In the genomic region with DNA sequence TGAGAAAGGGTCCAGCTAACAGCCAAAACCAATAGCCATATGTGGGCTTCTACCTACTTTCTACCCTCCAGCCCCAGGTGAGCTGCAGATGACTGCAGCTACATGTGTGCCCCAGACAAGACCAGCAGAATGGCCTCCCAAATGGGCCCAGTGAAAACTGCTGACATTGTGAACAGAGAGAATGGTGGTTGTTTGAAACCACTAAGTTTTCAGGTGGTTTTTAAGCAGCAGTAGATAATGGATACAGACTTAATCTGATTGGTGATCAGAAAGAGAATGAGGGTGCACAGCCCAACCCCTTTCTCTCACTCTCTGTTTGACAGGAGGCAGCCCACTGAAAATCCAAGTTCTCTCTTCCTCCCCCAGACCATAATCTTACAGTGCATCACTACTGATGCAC, we compare ENCODE assay signal across 12 cellular contexts.
DNase-seq lines count a peak whose midpoint lies in the region; ATAC-seq lines count a peak whose summit lies in the region.
"Had no signal": no experiment of that assay in that cellular context is flagged by ENCODE, and none has a peak within 500 bp of the region (broad histone marks: within the 10 kb centered on the region; RNA-seq: fewer than 3 reads in every experiment).

No MANE protein-coding gene starts in this region.

- H3K27ac Mint-ChIP-seq in central memory CD8-positive, alpha-beta T cell (ENCODE audit: low read depth), result no peak overlapping the region

- peaks cover 25% of the 10 kb centered on the region for H3K4me1 Mint-ChIP-seq in central memory CD8-positive, alpha-beta T cell

- ATAC-seq in GM21529 (IDR thresholded peaks at IDR 0.05; ENCODE audit: unreplicated experiment) (peak; percentile 86), HG03139 (IDR thresholded peaks at IDR 0.05; ENCODE audit: unreplicated experiment) (peak; percentile 89)
- peak; percentile 49 for ATAC-seq in central memory CD8-positive, alpha-beta T cell (replicated peaks; ENCODE audit: extremely low read depth, poor library complexity, severe bottlenecking)

- H3K9me3 Mint-ChIP-seq in central memory CD8-positive, alpha-beta T cell, result no peaks in the 10 kb centered on the region

- DNase-seq in activated naive CD4-positive, alpha-beta T cell treated with Interleukin-2 at 50 U/mL for 16 hours, result peak; percentile 17
- no peak for DNase-seq in activated naive CD4-positive, alpha-beta T cell (lab: John Stamatoyannopoulos, UW)
- DNase-seq in central memory CD8-positive, alpha-beta T cell (ENCODE audit: low spot score in 2 of 2), result no peak
- DNase-seq in NCI-H82 (lab: John Stamatoyannopoulos, UW) (no peak), T1000 (lab: John Stamatoyannopoulos, UW) (no peak), NCI-H2171 treated with DMSO at 0.1 percent for 48 hours (lab: John Stamatoyannopoulos, UW) (no peak)
- DNase-seq: activated gamma-delta T cell treated with Interleukin-2 at 50 U/mL for 16 hours, GDM1, NCI-H2227 treated with DMSO at 0.1 percent for 48 hours, nucleus accumbens had no signal

- H3K4me3 Mint-ChIP-seq in central memory CD8-positive, alpha-beta T cell, result no peak overlapping the region

- H3K36me3 Mint-ChIP-seq in central memory CD8-positive, alpha-beta T cell (ENCODE audit: insufficient read depth), result no peaks in the 10 kb centered on the region

- peaks cover 17% of the 10 kb centered on the region for H3K27me3 Mint-ChIP-seq in central memory CD8-positive, alpha-beta T cell
